ENCODE assay signal across 24 cellular contexts in genomic region chr12:91173139-91173538, GRCh38. TPM values are rescaled to one million over a fixed set of nuclear protein-coding genes. Genes with fewer than 3 reads are reported as not detected.
DNase-seq lines count a peak whose midpoint lies in the region; TF ChIP-seq lines count a peak whose summit lies in the region.
"Had no signal": no experiment of that assay in that cellular context is flagged by ENCODE, and none has a peak within 500 bp of the region (broad histone marks: within the 10 kb centered on the region; RNA-seq: fewer than 3 reads in every experiment).

No MANE protein-coding gene starts in this region.

- H3K9me3 Mint-ChIP-seq in mesothelial cell of epicardium, result peaks cover 12% of the 10 kb centered on the region
- H3K9me3 Mint-ChIP-seq in activated CD4-positive, alpha-beta memory T cell treated with anti-CD3 and anti-CD28 coated beads, Interleukin-2, amount 10 ng/mL, durations not matched to agents 7 days and 5 days, result no peaks in the 10 kb centered on the region
- H3K9me3 Mint-ChIP-seq: activated CD4-positive, alpha-beta T cell treated with anti-CD3 and anti-CD28 coated beads, Interleukin-2, amount 10 ng/mL, durations not matched to agents 7 days and 5 days; CD8-positive, alpha-beta T cell; natural killer cell treated with Interleukin-12 subunit alpha and Interleukin-12 subunit beta and Interleukin-15 and Interleukin-18, amount 100 ng/mL, for 72 hours had no signal

- peaks cover 45% of the 10 kb centered on the region for H3K36me3 Mint-ChIP-seq in mesothelial cell of epicardium
- no peaks in the 10 kb centered on the region for H3K36me3 Mint-ChIP-seq in activated CD4-positive, alpha-beta memory T cell treated with anti-CD3 and anti-CD28 coated beads, Interleukin-2, amount 10 ng/mL, durations not matched to agents 7 days and 5 days (ENCODE audit: low read depth)
- H3K36me3 Mint-ChIP-seq: CD8-positive, alpha-beta T cell; natural killer cell treated with Interleukin-12 subunit alpha and Interleukin-12 subunit beta and Interleukin-15 and Interleukin-18, amount 100 ng/mL, for 72 hours had no signal

- CTCF ChIA-PET in activated CD4-positive, alpha-beta memory T cell treated with anti-CD3 and anti-CD28 coated beads, Interleukin-2, amount 10 ng/mL, durations not matched to agents 7 days and 5 days (lab: Charles Lee), result no interaction called here

- peak overlapping the region; percentile 92 for H3K27ac Mint-ChIP-seq in mesothelial cell of epicardium
- no peak overlapping the region for H3K27ac Mint-ChIP-seq in activated CD4-positive, alpha-beta memory T cell treated with anti-CD3 and anti-CD28 coated beads, Interleukin-2, amount 10 ng/mL, durations not matched to agents 7 days and 5 days
- H3K27ac Mint-ChIP-seq: activated CD4-positive, alpha-beta T cell treated with anti-CD3 and anti-CD28 coated beads, Interleukin-2, amount 10 ng/mL, durations not matched to agents 7 days and 5 days; CD8-positive, alpha-beta T cell; natural killer cell treated with Interleukin-12 subunit alpha and Interleukin-12 subunit beta and Interleukin-15 and Interleukin-18, amount 100 ng/mL, for 72 hours; progenitor cell of endocrine pancreas had no signal

- H3K27me3 Mint-ChIP-seq in mesothelial cell of epicardium (ENCODE audit: low read depth), result no peaks in the 10 kb centered on the region
- H3K27me3 Mint-ChIP-seq in activated CD4-positive, alpha-beta memory T cell treated with anti-CD3 and anti-CD28 coated beads, Interleukin-2, amount 10 ng/mL, durations not matched to agents 7 days and 5 days, result no peaks in the 10 kb centered on the region
- H3K27me3 Mint-ChIP-seq: natural killer cell treated with Interleukin-12 subunit alpha and Interleukin-12 subunit beta and Interleukin-15 and Interleukin-18, amount 100 ng/mL, for 72 hours; progenitor cell of endocrine pancreas had no signal

- H3K9me3 ChIP-seq in subcutaneous abdominal adipose tissue (ENCODE audit: control insufficient read depth in 5 of 5, low read length in 5 of 5) (no peaks in the 10 kb centered on the region), testis (no peaks in the 10 kb centered on the region)
- H3K9me3 ChIP-seq: body of pancreas, spleen, stomach had no signal

- H3K36me3 ChIP-seq in subcutaneous abdominal adipose tissue (ENCODE audit: control insufficient read depth in 5 of 5, insufficient read depth in 5 of 5, low read length in 5 of 5), result peaks cover 0 to 4% (median 0%) of the 10 kb centered on the region in 5 donors
- H3K36me3 ChIP-seq in testis (ENCODE audit: low read depth, missing control alignments), result no peaks in the 10 kb centered on the region
- H3K36me3 ChIP-seq: spleen, stomach had no signal

- H3K27ac ChIP-seq in subcutaneous abdominal adipose tissue (ENCODE audit: low read depth, low read length) (no peak overlapping the region), testis (peak overlapping the region in 1 of 2 donors; percentile 46)
- H3K27ac ChIP-seq: body of pancreas, spleen, stomach had no signal

- intact Hi-C loops in testis (cut with DNase I; ENCODE audit: low total_unique reads), result no loop called here

- peak; percentile 55 for DNase-seq in LHCN-M2 (ENCODE audit: low read depth)
- DNase-seq in fibroblast of the aortic adventitia (ENCODE audit: low read depth), result peak; percentile 21
- DNase-seq in mesothelial cell of epicardium (ENCODE audit: low spot score in 2 of 2, unreplicated experiment in 2 of 2), result no peak
- DNase-seq in testis, result no peak
- no peak for DNase-seq in NCI-H774 (lab: John Stamatoyannopoulos, UW)
- DNase-seq in activated CD4-positive, alpha-beta memory T cell treated with anti-CD3 and anti-CD28 coated beads, Interleukin-2, amount 10 ng/mL, durations not matched to agents 7 days and 5 days, result no peak
- DNase-seq: activated CD4-positive, alpha-beta T cell treated with anti-CD3 and anti-CD28 coated beads, Interleukin-2, amount 10 ng/mL, durations not matched to agents 7 days and 5 days; activated CD8-positive, alpha-beta memory T cell treated with anti-CD3 and anti-CD28 coated beads, Interleukin-2, amount 50 U/mL, for 48 hours; CD8-positive, alpha-beta T cell; cortex of kidney; GOT3; NCI-H1092; NCI-H2029; NCI-H345; PC-3; spleen; stimulated activated CD4-positive, alpha-beta T cell treated with anti-CD3 and anti-CD28 coated beads, Interleukin-4, amount 100 ng/mL, for 24 hours; stomach; T-helper 1 cell had no signal

- no peak for TF ChIP-seq POLR2A in testis (IDR thresholded peaks at IDR 0.05)

- WGBS in testis, 2 donors, result 55 to 60% methylated on average over 1 of the region's 1 CpG

- H3K4me1 Mint-ChIP-seq in mesothelial cell of epicardium, result peaks cover 58% of the 10 kb centered on the region
- no peaks in the 10 kb centered on the region for H3K4me1 Mint-ChIP-seq in activated CD4-positive, alpha-beta memory T cell treated with anti-CD3 and anti-CD28 coated beads, Interleukin-2, amount 10 ng/mL, durations not matched to agents 7 days and 5 days
- H3K4me1 Mint-ChIP-seq: activated CD4-positive, alpha-beta T cell treated with anti-CD3 and anti-CD28 coated beads, Interleukin-2, amount 10 ng/mL, durations not matched to agents 7 days and 5 days had no signal

- POLR2A ChIA-PET in activated CD4-positive, alpha-beta memory T cell treated with anti-CD3 and anti-CD28 coated beads, Interleukin-2, amount 10 ng/mL, durations not matched to agents 7 days and 5 days (lab: Charles Lee), result no interaction called here

- peak overlapping the region; percentile 12 for H3K4me3 Mint-ChIP-seq in mesothelial cell of epicardium
- H3K4me3 Mint-ChIP-seq in activated CD4-positive, alpha-beta memory T cell treated with anti-CD3 and anti-CD28 coated beads, Interleukin-2, amount 10 ng/mL, durations not matched to agents 7 days and 5 days, result no peak overlapping the region
- H3K4me3 Mint-ChIP-seq: activated CD4-positive, alpha-beta T cell treated with anti-CD3 and anti-CD28 coated beads, Interleukin-2, amount 10 ng/mL, durations not matched to agents 7 days and 5 days; CD8-positive, alpha-beta T cell; natural killer cell treated with Interleukin-12 subunit alpha and Interleukin-12 subunit beta and Interleukin-15 and Interleukin-18, amount 100 ng/mL, for 72 hours had no signal

- H3K4me1 ChIP-seq in subcutaneous abdominal adipose tissue (ENCODE audit: control insufficient read depth in 5 of 5, insufficient read depth in 5 of 5, low read length in 5 of 5) (peaks cover 0 to under 1% (median 0%) of the 10 kb centered on the region in 5 donors), testis (no peaks in the 10 kb centered on the region)
- H3K4me1 ChIP-seq: body of pancreas, stomach had no signal

- no peak overlapping the region for H3K4me3 ChIP-seq in fibroblast of the aortic adventitia (ENCODE audit: low read depth, low read length)
- peak overlapping the region in 4 of 5 donors; percentile 5 to 54 (median 21) for H3K4me3 ChIP-seq in subcutaneous abdominal adipose tissue (ENCODE audit: low read depth in 1 of 5, low read length in 5 of 5)
- H3K4me3 ChIP-seq in testis, result no peak overlapping the region
- H3K4me3 ChIP-seq: body of pancreas, spleen had no signal

- no peak for TF ChIP-seq CTCF in fibroblast of the aortic adventitia (IDR thresholded peaks at IDR 0.05; ENCODE audit: insufficient read depth, low read length)
- no peak for TF ChIP-seq CTCF in mesothelial cell of epicardium (IDR thresholded peaks at IDR 0.05; ENCODE audit: unreplicated experiment)
- TF ChIP-seq CTCF in testis (IDR thresholded peaks at IDR 0.05), result no peak

- H3K27me3 ChIP-seq in subcutaneous abdominal adipose tissue (ENCODE audit: control insufficient read depth in 5 of 5, insufficient read depth in 4 of 5, low read length in 5 of 5), result no peaks in the 10 kb centered on the region
- H3K27me3 ChIP-seq in testis, result no peaks in the 10 kb centered on the region
- H3K27me3 ChIP-seq: spleen, stomach had no signal

- H3K9ac ChIP-seq in subcutaneous abdominal adipose tissue (ENCODE audit: low read length in 5 of 5), result no peak overlapping the region

RNA-seq across cellular contexts. Expression of gene DCN, which starts 9.5 kb away (rescaled TPM):
- total RNA-seq in LHCN-M2 (2014; rRNA removed) (447 and 478 TPM in 2 replicates), fibroblast of the aortic adventitia (ENCODE audit: low replicate concordance) (1,482 and 2,298 TPM in 2 replicates), mesothelial cell of epicardium (1,349 to 1,406 TPM (median 1,402 TPM) in 3 replicates), testis (100 to 1,000 TPM; 144 to 329 TPM)
- polyA plus RNA-seq in LHCN-M2 (2012), result 45.9 TPM
- 1,453 TPM for polyA plus RNA-seq in testis (ENCODE audit: insufficient read depth, low read depth, low replicate concordance)
- total RNA-seq in activated CD4-positive, alpha-beta memory T cell treated with anti-CD3 and anti-CD28 coated beads, Interleukin-2, amount 10 ng/mL, durations not matched to agents 7 days and 5 days, result not detected
- total RNA-seq: activated CD4-positive, alpha-beta T cell treated with anti-CD3 and anti-CD28 coated beads, Interleukin-2, amount 10 ng/mL, durations not matched to agents 7 days and 5 days; CD8-positive, alpha-beta T cell; HT1080; natural killer cell treated with Interleukin-12 subunit alpha and Interleukin-12 subunit beta and Interleukin-15 and Interleukin-18, amount 100 ng/mL, for 72 hours; PC-3; progenitor cell of endocrine pancreas had no signal

Comparison
In these comparisons a context has a peak if more than half of its experiments do, and no peak if none do; other contexts are left out.
1. DNase-seq: peak in LHCN-M2 (single experiment) and fibroblast of the aortic adventitia (single experiment); none in mesothelial cell of epicardium (0 of 2), testis (single experiment), NCI-H774 (single experiment) and activated CD4-positive, alpha-beta memory T cell treated with anti-CD3 and anti-CD28 coated beads, Interleukin-2, amount 10 ng/mL, durations not matched to agents 7 days and 5 days (single experiment).
2. H3K4me3 ChIP-seq: peak in subcutaneous abdominal adipose tissue (4 of 5); none in fibroblast of the aortic adventitia (single experiment) and testis (0 of 2).
3. RNA of gene DCN, which starts 9.5 kb away (total RNA-seq): 1,482 to 2,298 TPM in fibroblast of the aortic adventitia, 1,349 to 1,406 TPM in mesothelial cell of epicardium, 447 to 478 TPM in LHCN-M2 and 144 to 329 TPM in testis; not detected in activated CD4-positive, alpha-beta memory T cell treated with anti-CD3 and anti-CD28 coated beads, Interleukin-2, amount 10 ng/mL, durations not matched to agents 7 days and 5 days; every median in the first group is over 100 times any median in the second.